23 cellular contexts compared by ENCODE assay signal in the genomic region with DNA sequence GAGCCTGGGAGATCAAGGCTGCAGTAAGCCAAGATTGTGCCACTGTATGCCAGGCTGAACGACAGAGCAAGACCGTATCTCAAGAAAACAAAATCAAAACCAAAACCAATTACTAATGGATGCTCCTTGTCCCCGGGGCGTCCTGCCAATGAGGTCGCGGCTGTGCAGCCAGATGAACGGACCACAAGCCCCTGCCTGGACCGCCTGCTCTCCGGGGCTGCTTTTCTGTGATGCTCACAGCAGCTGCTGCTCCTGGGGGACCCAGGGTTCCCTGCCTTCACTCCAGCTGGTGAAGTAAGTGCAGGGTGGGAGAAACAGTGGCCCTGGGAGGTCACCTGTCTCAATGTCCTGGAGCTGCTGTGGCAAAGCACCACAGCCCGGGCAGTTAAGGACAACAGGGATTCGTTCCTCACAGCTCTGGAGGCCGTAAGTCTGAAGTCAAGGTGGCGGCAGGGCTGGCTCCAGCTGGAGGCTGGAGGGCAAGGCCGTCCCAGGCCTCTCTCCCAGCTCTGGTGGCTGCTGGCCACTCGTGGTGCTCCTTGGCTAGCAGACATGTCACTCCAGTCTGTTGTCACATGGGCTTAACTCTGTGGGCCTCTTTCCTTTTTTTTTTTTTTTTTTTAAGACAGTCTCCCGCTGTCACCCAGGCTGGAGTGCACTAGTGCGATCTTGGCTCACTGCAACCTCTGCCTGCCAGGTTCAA. TPM values are rescaled to one million over a fixed set of nuclear protein-coding genes. Genes with fewer than 3 reads are reported as not detected.
DNase-seq lines count a peak whose midpoint lies in the region; ATAC-seq, FAIRE-seq and TF ChIP-seq lines count a peak whose summit lies in the region.
"Had no signal": no experiment of that assay in that cellular context is flagged by ENCODE, and none has a peak within 500 bp of the region (broad histone marks: within the 10 kb centered on the region; RNA-seq: fewer than 3 reads in every experiment).

No MANE protein-coding gene starts in this region.

- H3K27me3 ChIP-seq in layer of hippocampus (ENCODE audit: control insufficient read depth, insufficient read depth, low read length): no peaks in the 10 kb centered on the region
- H3K27me3 ChIP-seq: BLaER1 had no signal

- H3K4me3 Mint-ChIP-seq in T-helper 17 cell: no peak overlapping the region
- H3K4me3 Mint-ChIP-seq: CD4-positive, alpha-beta memory T cell; IgD-negative memory B cell had no signal

- no peak overlapping the region for H3K27ac Mint-ChIP-seq in T-helper 17 cell

- POLR2A ChIA-PET in RWPE1 (lab: Yijun Ruan, JAX; ENCODE audit: low non-redundant PET): no interaction called here

- CTCF ChIA-PET in RWPE1 (lab: Yijun Ruan, JAX): interaction anchor here (0.6 to 0.7 kb wide), 2 partner anchors 128 to 453 kb away, joined by 3 to 4 read pairs; no protein-coding TSS in a partner anchor

- H3K9me3 ChIP-seq in T-helper 17 cell (ENCODE audit: control insufficient read depth, low read length, poor library complexity, severe bottlenecking): no peaks in the 10 kb centered on the region
- H3K9me3 ChIP-seq: BLaER1 had no signal

- H3K27ac ChIP-seq in RWPE1 (peak overlapping the region; percentile 29; the same call in 1 of the 2 replicates), caudate nucleus (ENCODE audit: low read depth, low read length) (peak overlapping the region; percentile 58), layer of hippocampus (ENCODE audit: low read depth, low read length) (peak overlapping the region; percentile 35)
- H3K27ac ChIP-seq: BLaER1, SK-N-MC had no signal

- no peaks in the 10 kb centered on the region for H3K27me3 Mint-ChIP-seq in T-helper 17 cell
- H3K27me3 Mint-ChIP-seq: CD4-positive, alpha-beta memory T cell; IgD-negative memory B cell had no signal

- ATAC-seq in T-helper 17 cell: no peak
- ATAC-seq in GM19397 (IDR thresholded peaks at IDR 0.05; ENCODE audit: unreplicated experiment): no peak
- no peak for ATAC-seq in GM18868 (IDR thresholded peaks at IDR 0.05; ENCODE audit: unreplicated experiment)

- FAIRE-seq in GM12892 (lab: Jason Lieb, UNC): no peak
- FAIRE-seq: GM19239, H1 had no signal

- DNase-seq in RWPE1 (ENCODE audit: low spot score): no peak
- DNase-seq in caudate nucleus (lab: John Stamatoyannopoulos, UW): peak in 15 of 61 donors; percentile 4 to 53 (median 17)
- DNase-seq in T-helper 17 cell: no peak
- DNase-seq in GM12892 (ENCODE audit: insufficient read length): no peak
- DNase-seq: Calu3; CD4-positive, alpha-beta memory T cell; DMS153; Karpas-422; MV-4-11; NCI-H1105 treated with DMSO at 0.1 percent for 48 hours; NCI-H2081; NCI-H446; NCI-H526; RPMI8226; SHP77 treated with DMSO at 0.1 percent for 48 hours had no signal

- H3K4me1 Mint-ChIP-seq in T-helper 17 cell: peaks cover 10% of the 10 kb centered on the region

- peaks cover 7% of the 10 kb centered on the region for H3K36me3 Mint-ChIP-seq in T-helper 17 cell (ENCODE audit: low read depth)

- no peak for TF ChIP-seq CTCF in RWPE1 (conservative IDR thresholded peaks at IDR 0.05; ENCODE audit: low read depth)

- TF ChIP-seq POLR2A in GM12892 (IDR thresholded peaks at IDR 0.05; ENCODE audit: low read depth, low read length): no peak

RNA-seq across cellular contexts. Expression of a gene that starts 10.1 kb away (rescaled TPM):
- total RNA-seq in T-helper 17 cell: 100 to 1,000 TPM; 166 to 185 TPM
- 81.2 TPM for polyA plus RNA-seq in GM12892 (2012; ENCODE audit: missing spikeins)

RNA-seq across cellular contexts. Expression of a gene that starts 10.4 kb away (rescaled TPM):
- total RNA-seq in T-helper 17 cell: 10 to 100 TPM; 45.2 to 49.1 TPM
- polyA plus RNA-seq in GM12892 (2012; ENCODE audit: missing spikeins): 24.4 TPM

RNA-seq across cellular contexts. Expression of a gene that starts 13.1 kb away (rescaled TPM):
- total RNA-seq in T-helper 17 cell: not detected
- 0.15 TPM for polyA plus RNA-seq in GM12892 (2012; ENCODE audit: missing spikeins)
- total RNA-seq: CD4-positive, alpha-beta memory T cell had no signal
- polyA plus RNA-seq: CD4-positive, alpha-beta memory T cell; IgD-negative memory B cell had no signal

RNA-seq across cellular contexts. Expression of a gene that starts 31.9 kb away (rescaled TPM):
- 1 to 10 TPM; 3.3 to 4.7 TPM for total RNA-seq in T-helper 17 cell
- 4.0 TPM for polyA plus RNA-seq in GM12892 (2012; ENCODE audit: missing spikeins)
